Comparison of ENCODE assay signal across 19 cellular contexts in the genomic region with DNA sequence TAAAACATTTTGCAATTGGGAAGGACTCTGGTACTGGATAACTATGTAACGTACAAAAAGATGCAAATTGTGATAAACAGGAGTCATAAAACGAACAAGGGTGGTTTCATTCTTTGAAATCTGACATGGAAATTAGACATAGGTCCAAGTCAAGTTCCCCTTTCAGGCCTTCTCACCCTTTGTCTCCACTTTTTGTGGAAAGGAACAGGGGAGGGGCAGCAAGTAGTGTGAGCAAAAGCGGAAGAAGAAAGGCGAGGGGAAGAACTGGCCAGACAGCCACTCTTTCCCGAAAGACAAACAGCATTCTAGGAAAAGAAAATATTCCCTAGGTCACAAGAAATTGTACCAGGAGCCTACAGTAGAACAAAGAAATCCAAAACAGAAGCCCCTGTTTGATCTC. TPM values are rescaled to one million over a fixed set of nuclear protein-coding genes. Genes with fewer than 3 reads are reported as not detected.
A peak's percentile ranks its signal among the peaks of the same experiment; 100 is the strongest.
DNase-seq lines count a peak whose midpoint lies in the region; ATAC-seq and TF ChIP-seq lines count a peak whose summit lies in the region.
"Had no signal": no experiment of that assay in that cellular context is flagged by ENCODE, and none has a peak within 500 bp of the region (broad histone marks: within the 10 kb centered on the region; RNA-seq: fewer than 3 reads in every experiment).

No MANE protein-coding gene starts in this region.

- H3K27ac Mint-ChIP-seq in glutamatergic neuron (ENCODE audit: unreplicated experiment) (peak overlapping the region; percentile 9), Caco-2 (ENCODE audit: unreplicated experiment) (no peak overlapping the region)
- no peak overlapping the region for H3K27ac Mint-ChIP-seq in activated T-helper 2 cell treated with anti-CD3 and anti-CD28 coated beads, Interferon-gamma antibody, Interleukin-2, Interleukin-4, amounts not matched to agents 10 μg/mL and 5 μg/mL and 100 μg/mL, durations not matched to agents 14 hours and 24 hours and 36 hours
- H3K27ac Mint-ChIP-seq: H9, type B pancreatic cell, WTC11 had no signal

- H3K27me3 ChIP-seq in RWPE2 (ENCODE audit: insufficient read depth, poor library complexity, severe bottlenecking) (no peaks in the 10 kb centered on the region), Caco-2 (replicated peaks; ENCODE audit: control insufficient read depth, insufficient read depth, low read length) (no peaks in the 10 kb centered on the region)
- H3K27me3 ChIP-seq: esophagus muscularis mucosa had no signal

- H3K27me3 Mint-ChIP-seq in glutamatergic neuron (ENCODE audit: unreplicated experiment) (peaks cover 6% of the 10 kb centered on the region), Caco-2 (ENCODE audit: insufficient read depth, unreplicated experiment) (no peaks in the 10 kb centered on the region)
- no peaks in the 10 kb centered on the region for H3K27me3 Mint-ChIP-seq in activated T-helper 2 cell treated with anti-CD3 and anti-CD28 coated beads, Interferon-gamma antibody, Interleukin-2, Interleukin-4, amounts not matched to agents 10 μg/mL and 5 μg/mL and 100 μg/mL, durations not matched to agents 14 hours and 24 hours and 36 hours (ENCODE audit: low read depth)

- no peaks in the 10 kb centered on the region for H3K36me3 Mint-ChIP-seq in glutamatergic neuron (ENCODE audit: unreplicated experiment)
- H3K36me3 Mint-ChIP-seq in Caco-2 (ENCODE audit: insufficient read depth, unreplicated experiment): no peaks in the 10 kb centered on the region
- H3K36me3 Mint-ChIP-seq in activated T-helper 2 cell treated with anti-CD3 and anti-CD28 coated beads, Interferon-gamma antibody, Interleukin-2, Interleukin-4, amounts not matched to agents 10 μg/mL and 5 μg/mL and 100 μg/mL, durations not matched to agents 14 hours and 24 hours and 36 hours (ENCODE audit: low read depth): peaks cover 8% of the 10 kb centered on the region
- H3K36me3 Mint-ChIP-seq: type B pancreatic cell, WTC11 had no signal

- peak overlapping the region; percentile 73 for H3K27ac ChIP-seq in RWPE2 (ENCODE audit: poor library complexity, severe bottlenecking)
- H3K27ac ChIP-seq: esophagus muscularis mucosa, skin epidermis had no signal

- H3K4me3 ChIP-seq in RWPE2 (ENCODE audit: severe bottlenecking) (no peak overlapping the region), Caco-2 (ENCODE audit: low read depth, low read length) (no peak overlapping the region)
- H3K4me3 ChIP-seq: esophagus muscularis mucosa, heart right ventricle, mucosa of descending colon, skin epidermis had no signal

- H3K9me3 Mint-ChIP-seq in glutamatergic neuron (ENCODE audit: unreplicated experiment) (peaks cover 1% of the 10 kb centered on the region), Caco-2 (ENCODE audit: unreplicated experiment) (no peaks in the 10 kb centered on the region)
- no peaks in the 10 kb centered on the region for H3K9me3 Mint-ChIP-seq in activated T-helper 2 cell treated with anti-CD3 and anti-CD28 coated beads, Interferon-gamma antibody, Interleukin-2, Interleukin-4, amounts not matched to agents 10 μg/mL and 5 μg/mL and 100 μg/mL, durations not matched to agents 14 hours and 24 hours and 36 hours
- H3K9me3 Mint-ChIP-seq: H9, type B pancreatic cell, WTC11 had no signal

- no peaks in the 10 kb centered on the region for H3K36me3 ChIP-seq in RWPE2 (ENCODE audit: low read depth)
- no peaks in the 10 kb centered on the region; the same call in 1 of the 2 replicates for H3K36me3 ChIP-seq in Caco-2 (ENCODE audit: control insufficient read depth, insufficient read depth, low read length)
- H3K36me3 ChIP-seq: esophagus muscularis mucosa, heart right ventricle had no signal

- H3K4me3 Mint-ChIP-seq in glutamatergic neuron (ENCODE audit: unreplicated experiment) (no peak overlapping the region), Caco-2 (ENCODE audit: unreplicated experiment) (no peak overlapping the region)
- no peak overlapping the region for H3K4me3 Mint-ChIP-seq in activated T-helper 2 cell treated with anti-CD3 and anti-CD28 coated beads, Interferon-gamma antibody, Interleukin-2, Interleukin-4, amounts not matched to agents 10 μg/mL and 5 μg/mL and 100 μg/mL, durations not matched to agents 14 hours and 24 hours and 36 hours (ENCODE audit: low read depth)
- H3K4me3 Mint-ChIP-seq: H9, type B pancreatic cell, WTC11 had no signal

- ATAC-seq in HG02885 (IDR thresholded peaks at IDR 0.05; ENCODE audit: poor library complexity, unreplicated experiment): peak; percentile 49
- ATAC-seq in RWPE2 (ENCODE audit: low read depth): no peak
- ATAC-seq in HG03571 (IDR thresholded peaks at IDR 0.05; ENCODE audit: unreplicated experiment): no peak
- ATAC-seq: mucosa of descending colon, WTC11 had no signal

- POLR2A ChIA-PET in Caco-2 (lab: Charles Lee): no interaction called here

- CTCF ChIA-PET in Caco-2 (lab: Charles Lee): no interaction called here

- peak; percentile 91 to 95 for DNase-seq in AML-193 (lab: John Stamatoyannopoulos, UW)
- DNase-seq in RWPE2 (ENCODE audit: low spot score): no peak
- no peak for DNase-seq in glutamatergic neuron
- DNase-seq in stimulated activated CD4-positive, alpha-beta T cell treated with anti-CD3 and anti-CD28 coated beads, Interleukin-1b, Interleukin-23, amount 100 ng/mL, for 48 hours: no peak
- DNase-seq in Caco-2: no peak
- DNase-seq in activated T-helper 2 cell treated with anti-CD3 and anti-CD28 coated beads, Interferon-gamma antibody, Interleukin-2, Interleukin-4, amounts not matched to agents 10 μg/mL and 5 μg/mL and 100 μg/mL, durations not matched to agents 14 hours and 24 hours and 36 hours (ENCODE audit: low spot score): no peak
- DNase-seq: ACHN; cortex of kidney; H9; heart right ventricle; mucosa of descending colon; NCI-H1417 treated with DMSO at 0.1 percent for 48 hours; stimulated activated naive CD4-positive, alpha-beta T cell had no signal

- no TSS peak for BruUV-seq in Caco-2 (replicated peaks; lab: Mats Ljungman, UMichigan)

- no peaks in the 10 kb centered on the region for H3K9me3 ChIP-seq in RWPE2 (ENCODE audit: severe bottlenecking)
- no peaks in the 10 kb centered on the region for H3K9me3 ChIP-seq in Caco-2
- H3K9me3 ChIP-seq: esophagus muscularis mucosa, heart right ventricle, mucosa of descending colon had no signal

- no peak for TF ChIP-seq CTCF in RWPE2 (IDR thresholded peaks at IDR 0.05; ENCODE audit: poor library complexity, severe bottlenecking)
- no peak for TF ChIP-seq CTCF in glutamatergic neuron (IDR thresholded peaks at IDR 0.05; ENCODE audit: partially characterized antibody, unreplicated experiment)
- TF ChIP-seq CTCF in Caco-2 (IDR thresholded peaks at IDR 0.05; ENCODE audit: insufficient read depth in 1 of 2, low read depth in 1 of 2, low read length in 1 of 2, severe bottlenecking in 1 of 2, unreplicated experiment in 1 of 2): no peak

- H3K4me1 ChIP-seq in RWPE2 (ENCODE audit: insufficient read depth, poor library complexity, severe bottlenecking) (peaks cover 36% of the 10 kb centered on the region), Caco-2 (0 out of 2 replicates have a peak, but pooled peaks cover 4% of the 10 kb centered on the region)
- H3K4me1 ChIP-seq: esophagus muscularis mucosa had no signal

- H3K4me1 Mint-ChIP-seq in glutamatergic neuron (ENCODE audit: low read depth, unreplicated experiment) (no peaks in the 10 kb centered on the region), Caco-2 (ENCODE audit: low read depth, unreplicated experiment) (peaks cover 12% of the 10 kb centered on the region)
- H3K4me1 Mint-ChIP-seq in activated T-helper 2 cell treated with anti-CD3 and anti-CD28 coated beads, Interferon-gamma antibody, Interleukin-2, Interleukin-4, amounts not matched to agents 10 μg/mL and 5 μg/mL and 100 μg/mL, durations not matched to agents 14 hours and 24 hours and 36 hours (ENCODE audit: low read depth): peaks cover 34% of the 10 kb centered on the region

- intact Hi-C loops in Caco-2 (cut with micrococcal nuclease; ENCODE audit: unreplicated experiment): no loop called here
- intact Hi-C loops in activated T-helper 2 cell treated with anti-CD3 and anti-CD28 coated beads, Interferon-gamma antibody, Interleukin-2, Interleukin-4, amounts not matched to agents 10 μg/mL and 5 μg/mL and 100 μg/mL, durations not matched to agents 14 hours and 24 hours and 36 hours (cut with micrococcal nuclease): loop anchor here (2.0 kb wide), 2 partner anchors 69 to 89 kb away; no protein-coding TSS in a partner anchor

RNA-seq across cellular contexts. Expression of gene MCF2L2, which starts 52.6 kb away (rescaled TPM):
- total RNA-seq in glutamatergic neuron (ENCODE audit: unreplicated experiment) (18.1 TPM), Caco-2 (2022) (3.9 and 4.6 TPM in 2 replicates)
- total RNA-seq in activated T-helper 2 cell treated with anti-CD3 and anti-CD28 coated beads, Interferon-gamma antibody, Interleukin-2, Interleukin-4, amounts not matched to agents 10 μg/mL and 5 μg/mL and 100 μg/mL, durations not matched to agents 14 hours and 24 hours and 36 hours: 7.5 and 8.3 TPM in 2 replicates

Comparison
In these comparisons a context has a peak if more than half of its experiments do, and no peak if none do; other contexts are left out.
1. DNase-seq: peak in AML-193 (2 of 2); none in RWPE2 (single experiment), glutamatergic neuron (single experiment), stimulated activated CD4-positive, alpha-beta T cell treated with anti-CD3 and anti-CD28 coated beads, Interleukin-1b, Interleukin-23, amount 100 ng/mL, for 48 hours (single experiment), Caco-2 (0 of 2) and activated T-helper 2 cell treated with anti-CD3 and anti-CD28 coated beads, Interferon-gamma antibody, Interleukin-2, Interleukin-4, amounts not matched to agents 10 μg/mL and 5 μg/mL and 100 μg/mL, durations not matched to agents 14 hours and 24 hours and 36 hours (single experiment).